In genomic region chr2:197159681-197160211, GRCh38 we compare ENCODE assay signal across 8 cellular contexts.
DNase-seq lines count a peak whose midpoint lies in the region; ATAC-seq lines count a peak whose summit lies in the region.

No MANE protein-coding gene starts in this region.

- H3K27ac Mint-ChIP-seq in activated T-helper 1 cell treated with anti-CD3 and anti-CD28 coated beads, Interleukin-12 subunit alpha, Interleukin-12 subunit beta, Interleukin-2, Interleukin-4 antibody, amounts not matched to agents 30 ng/mL and 10 ng/mL and 1 ng/mL, durations not matched to agents 14 hours and 24 hours and 36 hours, result peak overlapping the region; percentile 82

- H3K4me3 Mint-ChIP-seq in activated T-helper 1 cell treated with anti-CD3 and anti-CD28 coated beads, Interleukin-12 subunit alpha, Interleukin-12 subunit beta, Interleukin-2, Interleukin-4 antibody, amounts not matched to agents 30 ng/mL and 10 ng/mL and 1 ng/mL, durations not matched to agents 14 hours and 24 hours and 36 hours, result no peak overlapping the region

- peaks cover 3% of the 10 kb centered on the region for H3K9me3 Mint-ChIP-seq in activated T-helper 1 cell treated with anti-CD3 and anti-CD28 coated beads, Interleukin-12 subunit alpha, Interleukin-12 subunit beta, Interleukin-2, Interleukin-4 antibody, amounts not matched to agents 30 ng/mL and 10 ng/mL and 1 ng/mL, durations not matched to agents 14 hours and 24 hours and 36 hours

- H3K27me3 Mint-ChIP-seq in activated T-helper 1 cell treated with anti-CD3 and anti-CD28 coated beads, Interleukin-12 subunit alpha, Interleukin-12 subunit beta, Interleukin-2, Interleukin-4 antibody, amounts not matched to agents 30 ng/mL and 10 ng/mL and 1 ng/mL, durations not matched to agents 14 hours and 24 hours and 36 hours (ENCODE audit: insufficient read depth), result no peaks in the 10 kb centered on the region

- peaks cover 53% of the 10 kb centered on the region for H3K4me1 Mint-ChIP-seq in activated T-helper 1 cell treated with anti-CD3 and anti-CD28 coated beads, Interleukin-12 subunit alpha, Interleukin-12 subunit beta, Interleukin-2, Interleukin-4 antibody, amounts not matched to agents 30 ng/mL and 10 ng/mL and 1 ng/mL, durations not matched to agents 14 hours and 24 hours and 36 hours (ENCODE audit: low read depth)

- intact Hi-C loops in activated T-helper 1 cell treated with anti-CD3 and anti-CD28 coated beads, Interleukin-12 subunit alpha, Interleukin-12 subunit beta, Interleukin-2, Interleukin-4 antibody, amounts not matched to agents 30 ng/mL and 10 ng/mL and 1 ng/mL, durations not matched to agents 14 hours and 24 hours and 36 hours (cut with micrococcal nuclease), result loop anchor here (2.0 to 10.0 kb wide), 2 partner anchors 21 to 145 kb away; no protein-coding TSS in a partner anchor

- H3K36me3 Mint-ChIP-seq in activated T-helper 1 cell treated with anti-CD3 and anti-CD28 coated beads, Interleukin-12 subunit alpha, Interleukin-12 subunit beta, Interleukin-2, Interleukin-4 antibody, amounts not matched to agents 30 ng/mL and 10 ng/mL and 1 ng/mL, durations not matched to agents 14 hours and 24 hours and 36 hours (ENCODE audit: low read depth), result peaks cover 25% of the 10 kb centered on the region

- ATAC-seq in HG03159 (IDR thresholded peaks at IDR 0.05; ENCODE audit: unreplicated experiment) (peak; percentile 60), GM19035 (IDR thresholded peaks at IDR 0.05; ENCODE audit: unreplicated experiment) (no peak)

- peak; percentile 83 for DNase-seq in EL
- no peak for DNase-seq in activated T-helper 1 cell treated with anti-CD3 and anti-CD28 coated beads, Interleukin-12 subunit alpha, Interleukin-12 subunit beta, Interleukin-2, Interleukin-4 antibody, amounts not matched to agents 30 ng/mL and 10 ng/mL and 1 ng/mL, durations not matched to agents 14 hours and 24 hours and 36 hours (ENCODE audit: low spot score)
- DNase-seq in lung microvascular endothelial cell (ENCODE audit: low read depth in 2 of 2), result peak; percentile 76 to 93
- no peak for DNase-seq in AML-193 (lab: John Stamatoyannopoulos, UW)
- DNase-seq in NCI-H1048 (lab: John Stamatoyannopoulos, UW), result no peak
- DNase-seq in NCI-H2081 (lab: John Stamatoyannopoulos, UW), result no peak

Comparison
In these comparisons a context has a peak if more than half of its experiments do, and no peak if none do; other contexts are left out.
1. DNase-seq: peak in EL (single experiment) and lung microvascular endothelial cell (2 of 2); none in activated T-helper 1 cell treated with anti-CD3 and anti-CD28 coated beads, Interleukin-12 subunit alpha, Interleukin-12 subunit beta, Interleukin-2, Interleukin-4 antibody, amounts not matched to agents 30 ng/mL and 10 ng/mL and 1 ng/mL, durations not matched to agents 14 hours and 24 hours and 36 hours (single experiment), AML-193 (0 of 2), NCI-H1048 (single experiment) and NCI-H2081 (0 of 2).